In the genomic region with DNA sequence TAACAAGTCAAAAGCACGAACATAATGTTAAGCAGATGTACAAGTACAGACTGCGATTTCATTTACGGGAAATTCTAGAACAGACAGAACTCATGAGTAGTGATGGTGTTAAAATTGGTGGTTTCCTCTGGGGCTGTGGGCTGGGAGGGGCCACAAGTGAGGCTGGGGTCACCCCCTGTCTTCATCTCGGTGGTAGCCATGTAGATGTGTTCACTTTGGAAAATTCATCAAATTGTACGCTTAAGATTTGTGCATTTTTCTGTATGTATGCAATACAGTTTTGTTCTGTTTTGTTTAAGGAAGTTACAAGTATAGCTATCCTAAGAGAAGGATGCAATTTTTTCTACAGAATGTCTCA, we compare ENCODE assay signal across 8 cellular contexts. TPM values are rescaled to one million over a fixed set of nuclear protein-coding genes. Genes with fewer than 3 reads are reported as not detected.
DNase-seq lines count a peak whose midpoint lies in the region; ATAC-seq lines count a peak whose summit lies in the region.

No MANE protein-coding gene starts in this region.

- H3K9me3 Mint-ChIP-seq in activated CD4-positive, alpha-beta memory T cell treated with anti-CD3 and anti-CD28 coated beads for 36 hours = no peaks in the 10 kb centered on the region

- H3K4me3 ChIP-seq in iPS DF 6.9 (ENCODE audit: low read length) (peak overlapping the region; percentile 11; the same call in 1 of the 2 replicates), subcutaneous abdominal adipose tissue (ENCODE audit: low read depth in 1 of 5, low read length in 5 of 5) (peak overlapping the region; percentile 62 to 95 (median 69))

- ATAC-seq in activated CD4-positive, CD25-positive, alpha-beta regulatory T cell treated with anti-CD3 and anti-CD28 coated beads, Interleukin-2, amount 50 U/mL, for 24 hours = peak; percentile 8 to 10

- CTCF ChIA-PET in activated CD4-positive, alpha-beta memory T cell treated with anti-CD3 and anti-CD28 coated beads for 36 hours (lab: Charles Lee) = interaction anchor here (2.2 kb wide), 1 partner anchor 167 kb away, joined by 15 read pairs; no protein-coding TSS in a partner anchor

- no peaks in the 10 kb centered on the region for H3K4me1 ChIP-seq in iPS DF 6.9 (ENCODE audit: control insufficient read depth, insufficient read depth, low read length)
- H3K4me1 ChIP-seq in subcutaneous abdominal adipose tissue (ENCODE audit: control insufficient read depth in 5 of 5, insufficient read depth in 5 of 5, low read length in 5 of 5) = peaks cover 4 to 53% (median 45%) of the 10 kb centered on the region in 5 donors

- H3K4me1 Mint-ChIP-seq in activated CD4-positive, alpha-beta memory T cell treated with anti-CD3 and anti-CD28 coated beads for 36 hours (ENCODE audit: low read depth) = peaks cover 38% of the 10 kb centered on the region

- no CpG with 5 or more reads among the region's 5 CpGs for WGBS in iPS DF 6.9 (ENCODE audit: insufficient coverage, insufficient read length)

- H3K27ac Mint-ChIP-seq in activated CD4-positive, alpha-beta memory T cell treated with anti-CD3 and anti-CD28 coated beads for 36 hours = peak overlapping the region; percentile 95

- no peaks in the 10 kb centered on the region for H3K36me3 ChIP-seq in iPS DF 6.9 (ENCODE audit: control insufficient read depth, insufficient read depth, low read length)
- H3K36me3 ChIP-seq in subcutaneous abdominal adipose tissue (ENCODE audit: control insufficient read depth in 5 of 5, insufficient read depth in 5 of 5, low read length in 5 of 5) = peaks cover 3 to 7% (median 6%) of the 10 kb centered on the region in 5 donors

- peak overlapping the region; percentile 91 for H3K4me3 Mint-ChIP-seq in activated CD4-positive, alpha-beta memory T cell treated with anti-CD3 and anti-CD28 coated beads for 36 hours

- DNase-seq in activated CD4-positive, CD25-positive, alpha-beta regulatory T cell (lab: John Stamatoyannopoulos, UW) = no peak
- no peak for DNase-seq in activated CD4-positive, alpha-beta memory T cell treated with anti-CD3 and anti-CD28 coated beads for 36 hours
- DNase-seq in iPS DF 6.9 (ENCODE audit: low read depth, low spot score) (no peak), globus pallidus (ENCODE audit: low spot score) (no peak), NCI-H128 (lab: John Stamatoyannopoulos, UW; ENCODE audit: unreplicated experiment) (no peak), NCI-H1105 treated with DMSO at 0.1 percent for 48 hours (lab: John Stamatoyannopoulos, UW) (no peak)

- H3K9me3 ChIP-seq in iPS DF 6.9 (ENCODE audit: control insufficient read depth, insufficient read depth, low read length) (no peaks in the 10 kb centered on the region), subcutaneous abdominal adipose tissue (ENCODE audit: control insufficient read depth in 5 of 5, low read length in 5 of 5) (no peaks in the 10 kb centered on the region)

- POLR2A ChIA-PET in activated CD4-positive, alpha-beta memory T cell treated with anti-CD3 and anti-CD28 coated beads for 36 hours (lab: Charles Lee) = interaction anchor here (1.7 to 1.8 kb wide), 2 partner anchors 17 to 45 kb away, joined by 6 to 9 read pairs; partner anchors contain the start of gene MTMR3

- H3K27me3 ChIP-seq in iPS DF 6.9 (ENCODE audit: control insufficient read depth, insufficient read depth, low read length) = no peaks in the 10 kb centered on the region
- no peaks in the 10 kb centered on the region for H3K27me3 ChIP-seq in subcutaneous abdominal adipose tissue (ENCODE audit: control insufficient read depth in 5 of 5, insufficient read depth in 4 of 5, low read length in 5 of 5)

- H3K27ac ChIP-seq in iPS DF 6.9 (ENCODE audit: low read length) (no peak overlapping the region), subcutaneous abdominal adipose tissue (ENCODE audit: low read depth, low read length) (peak overlapping the region; percentile 75)

- intact Hi-C loops in activated CD4-positive, alpha-beta memory T cell treated with anti-CD3 and anti-CD28 coated beads for 36 hours (cut with micrococcal nuclease) = loop anchor here (1.0 to 10.0 kb wide), 4 partner anchors 45 to 234 kb away; partner anchors contain the start of genes MTMR3, NF2, UQCR10 and ZMAT5

- H3K9ac ChIP-seq in subcutaneous abdominal adipose tissue (ENCODE audit: low read length in 5 of 5) = peak overlapping the region; percentile 0 to 97 (median 71)

- H3K36me3 Mint-ChIP-seq in activated CD4-positive, alpha-beta memory T cell treated with anti-CD3 and anti-CD28 coated beads for 36 hours = peaks cover 9% of the 10 kb centered on the region

- H3K27me3 Mint-ChIP-seq in activated CD4-positive, alpha-beta memory T cell treated with anti-CD3 and anti-CD28 coated beads for 36 hours = no peaks in the 10 kb centered on the region

RNA-seq across cellular contexts. Expression of gene ASCC2, which starts 0.5 kb away (rescaled TPM):
- 10 to 100 TPM; 55.5 to 56.8 TPM for total RNA-seq in activated CD4-positive, alpha-beta memory T cell treated with anti-CD3 and anti-CD28 coated beads for 36 hours

RNA-seq across cellular contexts. Expression of gene MTMR3, which starts 44.4 kb away (rescaled TPM):
- 10 to 100 TPM; 22.7 to 25.3 TPM for total RNA-seq in activated CD4-positive, alpha-beta memory T cell treated with anti-CD3 and anti-CD28 coated beads for 36 hours
